ENCODE assay signal across 1 cellular context in the genomic region with DNA sequence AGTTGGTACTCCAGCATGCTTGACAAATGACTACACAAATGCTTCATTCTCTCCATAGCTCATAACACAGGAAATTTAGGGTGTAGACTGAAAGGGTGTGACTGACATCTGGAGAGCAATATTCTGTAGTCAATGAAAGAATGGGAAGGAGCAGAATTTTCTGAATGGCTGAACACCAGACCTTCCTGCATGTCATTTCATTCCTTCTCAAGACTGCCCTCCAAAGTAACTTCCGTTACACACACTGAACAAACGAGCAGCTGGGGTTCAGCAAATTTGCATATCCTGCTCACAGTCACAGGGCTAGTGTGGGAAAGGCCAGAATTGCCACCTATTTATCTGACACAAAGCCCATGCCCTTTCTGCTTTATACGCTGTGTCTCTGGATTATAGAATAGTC.
A peak's percentile ranks its signal among the peaks of the same experiment; 100 is the strongest.
TF ChIP-seq lines count a peak whose summit lies in the region.

No MANE protein-coding gene starts in this region.

TF ChIP-seq in GM12878, 131 proteins besides CTCF, POLR2A, EP300 and RAD21 (continued from another document and continues in another):
- TF ChIP-seq, protein P1, sequence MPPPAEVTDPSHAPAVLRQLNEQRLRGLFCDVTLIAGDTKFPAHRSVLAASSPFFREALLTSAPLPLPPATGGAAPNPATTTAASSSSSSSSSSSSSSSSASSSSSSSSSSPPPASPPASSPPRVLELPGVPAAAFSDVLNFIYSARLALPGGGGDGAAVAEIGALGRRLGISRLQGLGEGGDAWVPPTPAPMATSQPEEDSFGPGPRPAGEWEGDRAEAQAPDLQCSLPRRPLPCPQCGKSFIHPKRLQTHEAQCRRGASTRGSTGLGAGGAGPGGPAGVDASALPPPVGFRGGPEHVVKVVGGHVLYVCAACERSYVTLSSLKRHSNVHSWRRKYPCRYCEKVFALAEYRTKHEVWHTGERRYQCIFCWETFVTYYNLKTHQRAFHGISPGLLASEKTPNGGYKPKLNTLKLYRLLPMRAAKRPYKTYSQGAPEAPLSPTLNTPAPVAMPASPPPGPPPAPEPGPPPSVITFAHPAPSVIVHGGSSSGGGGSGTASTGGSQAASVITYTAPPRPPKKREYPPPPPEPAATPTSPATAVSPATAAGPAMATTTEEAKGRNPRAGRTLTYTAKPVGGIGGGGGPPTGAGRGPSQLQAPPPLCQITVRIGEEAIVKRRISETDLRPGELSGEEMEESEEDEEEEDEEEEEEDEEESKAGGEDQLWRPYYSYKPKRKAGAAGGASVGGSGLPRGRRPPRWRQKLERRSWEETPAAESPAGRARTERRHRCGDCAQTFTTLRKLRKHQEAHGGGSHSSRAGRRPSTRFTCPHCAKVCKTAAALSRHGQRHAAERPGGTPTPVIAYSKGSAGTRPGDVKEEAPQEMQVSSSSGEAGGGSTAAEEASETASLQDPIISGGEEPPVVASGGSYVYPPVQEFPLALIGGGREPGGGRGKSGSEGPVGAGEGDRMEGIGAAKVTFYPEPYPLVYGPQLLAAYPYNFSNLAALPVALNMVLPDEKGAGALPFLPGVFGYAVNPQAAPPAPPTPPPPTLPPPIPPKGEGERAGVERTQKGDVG (CRISPR knock-in tag; IDR thresholded peaks at IDR 0.05): no peak
- TF ChIP-seq JUNB (IDR thresholded peaks at IDR 0.05) (peak; percentile 38; the same call in 1 of the 2 replicates), CBX5 (IDR thresholded peaks at IDR 0.05; ENCODE audit: low read depth) (peak; percentile 71; the same call in 1 of the 2 replicates), TAF1 (IDR thresholded peaks at IDR 0.05; ENCODE audit: borderline replicate concordance, low read depth, low read length) (no peak), FOS (IDR thresholded peaks at IDR 0.05; ENCODE audit: borderline replicate concordance, extremely low read depth, insufficient read length) (no peak), CREM (IDR thresholded peaks at IDR 0.05; ENCODE audit: low read depth) (no peak), MEF2B (IDR thresholded peaks at IDR 0.05; ENCODE audit: partially characterized antibody, poor library complexity, severe bottlenecking) (no peak), ZNF217 (IDR thresholded peaks at IDR 0.05) (no peak), HSF1 (IDR thresholded peaks at IDR 0.05; ENCODE audit: low read depth, low read length) (no peak), TCF12 (IDR thresholded peaks at IDR 0.05; ENCODE audit: low read depth, low read length) (peak; percentile 67), NR2C1 (IDR thresholded peaks at IDR 0.05) (no peak), BACH1 (IDR thresholded peaks at IDR 0.05; ENCODE audit: borderline replicate concordance) (0 out of 2 replicates have a peak, but pooled peaks have one; percentile 17), RB1 (IDR thresholded peaks at IDR 0.05; ENCODE audit: borderline replicate concordance) (no peak; the same call in 1 of the 2 replicates), SIN3A (IDR thresholded peaks at IDR 0.05; ENCODE audit: low read depth, low read length) (no peak), IKZF1 (conservative IDR thresholded peaks at IDR 0.05) (no peak; the same call in none of the 2 replicates), RBBP5 (conservative IDR thresholded peaks at IDR 0.05) (no peak), RCOR1 (conservative IDR thresholded peaks at IDR 0.05; ENCODE audit: low read depth, low read length) (no peak), MYB (IDR thresholded peaks at IDR 0.05; ENCODE audit: borderline replicate concordance, low read depth, low read length) (no peak), GATAD2B (conservative IDR thresholded peaks at IDR 0.05; ENCODE audit: low read depth) (no peak), SRF (IDR thresholded peaks at IDR 0.05; ENCODE audit: low read depth in 2 of 2, low read length in 2 of 2) (0 out of 4 replicates have a peak, but pooled peaks of 1 of the 2 experiments have one; percentile 15), BMI1 (IDR thresholded peaks at IDR 0.05; ENCODE audit: borderline replicate concordance) (no peak), ELK1 (IDR thresholded peaks at IDR 0.05; ENCODE audit: low read depth, low read length) (no peak), CEBPB (IDR thresholded peaks at IDR 0.05; ENCODE audit: borderline replicate concordance in 1 of 2, low read depth in 2 of 2, low read length in 2 of 2) (no peak), PML (IDR thresholded peaks at IDR 0.05; ENCODE audit: low read length) (no peak), TARDBP (IDR thresholded peaks at IDR 0.05; ENCODE audit: borderline replicate concordance) (no peak), KDM1A (IDR thresholded peaks at IDR 0.05; ENCODE audit: borderline replicate concordance) (no peak), CUX1 (IDR thresholded peaks at IDR 0.05; ENCODE audit: insufficient replicate concordance, low read depth, low read length) (no peak), RELA (IDR thresholded peaks at IDR 0.05; ENCODE audit: borderline replicate concordance, partially characterized antibody) (no peak), MYC (IDR thresholded peaks at IDR 0.05; ENCODE audit: insufficient read depth, insufficient read length, insufficient replicate concordance, low read length, severe bottlenecking) (no peak), SMARCA5 (IDR thresholded peaks at IDR 0.05) (no peak), NBN (IDR thresholded peaks at IDR 0.05) (no peak), CBFB (IDR thresholded peaks at IDR 0.05; ENCODE audit: low read depth) (no peak), BCLAF1 (IDR thresholded peaks at IDR 0.05) (no peak), YBX1 (IDR thresholded peaks at IDR 0.05) (no peak), IRF5 (IDR thresholded peaks at IDR 0.05; ENCODE audit: borderline replicate concordance) (no peak)
- TF ChIP-seq, protein P2, sequence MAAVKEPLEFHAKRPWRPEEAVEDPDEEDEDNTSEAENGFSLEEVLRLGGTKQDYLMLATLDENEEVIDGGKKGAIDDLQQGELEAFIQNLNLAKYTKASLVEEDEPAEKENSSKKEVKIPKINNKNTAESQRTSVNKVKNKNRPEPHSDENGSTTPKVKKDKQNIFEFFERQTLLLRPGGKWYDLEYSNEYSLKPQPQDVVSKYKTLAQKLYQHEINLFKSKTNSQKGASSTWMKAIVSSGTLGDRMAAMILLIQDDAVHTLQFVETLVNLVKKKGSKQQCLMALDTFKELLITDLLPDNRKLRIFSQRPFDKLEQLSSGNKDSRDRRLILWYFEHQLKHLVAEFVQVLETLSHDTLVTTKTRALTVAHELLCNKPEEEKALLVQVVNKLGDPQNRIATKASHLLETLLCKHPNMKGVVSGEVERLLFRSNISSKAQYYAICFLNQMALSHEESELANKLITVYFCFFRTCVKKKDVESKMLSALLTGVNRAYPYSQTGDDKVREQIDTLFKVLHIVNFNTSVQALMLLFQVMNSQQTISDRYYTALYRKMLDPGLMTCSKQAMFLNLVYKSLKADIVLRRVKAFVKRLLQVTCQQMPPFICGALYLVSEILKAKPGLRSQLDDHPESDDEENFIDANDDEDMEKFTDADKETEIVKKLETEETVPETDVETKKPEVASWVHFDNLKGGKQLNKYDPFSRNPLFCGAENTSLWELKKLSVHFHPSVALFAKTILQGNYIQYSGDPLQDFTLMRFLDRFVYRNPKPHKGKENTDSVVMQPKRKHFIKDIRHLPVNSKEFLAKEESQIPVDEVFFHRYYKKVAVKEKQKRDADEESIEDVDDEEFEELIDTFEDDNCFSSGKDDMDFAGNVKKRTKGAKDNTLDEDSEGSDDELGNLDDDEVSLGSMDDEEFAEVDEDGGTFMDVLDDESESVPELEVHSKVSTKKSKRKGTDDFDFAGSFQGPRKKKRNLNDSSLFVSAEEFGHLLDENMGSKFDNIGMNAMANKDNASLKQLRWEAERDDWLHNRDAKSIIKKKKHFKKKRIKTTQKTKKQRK (IDR thresholded peaks at IDR 0.05; ENCODE audit: low read depth, low read length): no peak
- TF ChIP-seq, protein P3, sequence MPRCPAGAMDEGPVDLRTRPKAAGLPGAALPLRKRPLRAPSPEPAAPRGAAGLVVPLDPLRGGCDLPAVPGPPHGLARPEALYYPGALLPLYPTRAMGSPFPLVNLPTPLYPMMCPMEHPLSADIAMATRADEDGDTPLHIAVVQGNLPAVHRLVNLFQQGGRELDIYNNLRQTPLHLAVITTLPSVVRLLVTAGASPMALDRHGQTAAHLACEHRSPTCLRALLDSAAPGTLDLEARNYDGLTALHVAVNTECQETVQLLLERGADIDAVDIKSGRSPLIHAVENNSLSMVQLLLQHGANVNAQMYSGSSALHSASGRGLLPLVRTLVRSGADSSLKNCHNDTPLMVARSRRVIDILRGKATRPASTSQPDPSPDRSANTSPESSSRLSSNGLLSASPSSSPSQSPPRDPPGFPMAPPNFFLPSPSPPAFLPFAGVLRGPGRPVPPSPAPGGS (IDR thresholded peaks at IDR 0.05; ENCODE audit: borderline replicate concordance, insufficient read depth, low read depth, low read length, poor library complexity, severe bottlenecking): no peak
